8 cellular contexts compared by ENCODE assay signal in genomic region chr5:75051217-75051751, GRCh38. TPM values are rescaled to one million over a fixed set of nuclear protein-coding genes. Genes with fewer than 3 reads are reported as not detected.
DNase-seq lines count a peak whose midpoint lies in the region; ATAC-seq, FAIRE-seq and TF ChIP-seq lines count a peak whose summit lies in the region.

No MANE protein-coding gene starts in this region.

- no peaks in the 10 kb centered on the region for H3K36me3 ChIP-seq in GM23248 (ENCODE audit: low read depth)
- H3K36me3 ChIP-seq in pancreas: no peaks in the 10 kb centered on the region
- no peaks in the 10 kb centered on the region for H3K36me3 ChIP-seq in osteoblast (ENCODE audit: insufficient read depth, low read length)

- H3K36me3 Mint-ChIP-seq in stimulated activated memory B cell treated with anti-CD40 and anti-IgM and Interleukin-4, amounts not matched to agents 10 μg/mL and 1 μg/mL and 100 μg/mL, for 72 hours: no peaks in the 10 kb centered on the region

- TF ChIP-seq CTCF in pancreas (IDR thresholded peaks at IDR 0.05): no peak
- no peak for TF ChIP-seq CTCF in osteoblast (IDR thresholded peaks at IDR 0.05; ENCODE audit: extremely low read depth, low read depth, low read length)

- H3K4me2 ChIP-seq in GM23248 (ENCODE audit: unreplicated experiment) (peak overlapping the region; percentile 94), osteoblast (ENCODE audit: insufficient read depth, low read length) (no peak overlapping the region)

- H3K4me3 ChIP-seq in GM23248 (peak overlapping the region; percentile 82), pancreas (peak overlapping the region in 2 of 4 donors; percentile 74 to 78), osteoblast (ENCODE audit: insufficient read depth, low read length) (no peak overlapping the region)

- WGBS in GM23248 (ENCODE audit: low coverage in 1 of 2, low lambda C conversion rate in 2 of 2, missing lambda C conversion rate in 2 of 2), 2 experiments: 85 to 90% methylated on average over 7 of the region's 7 CpGs
- 31 to 35% methylated on average over 7 of the region's 7 CpGs for WGBS in pancreas, 2 donors

- no peak for FAIRE-seq in pancreas (lab: Jason Lieb, UNC)

- in situ Hi-C loops in GM23248 (cut with MboI): no loop called here

- peaks cover 16% of the 10 kb centered on the region for H3K4me1 ChIP-seq in GM23248 (ENCODE audit: insufficient read depth)
- peaks cover 0 to 20% (median 15%) of the 10 kb centered on the region in 3 donors for H3K4me1 ChIP-seq in pancreas
- peaks cover 20% of the 10 kb centered on the region for H3K4me1 ChIP-seq in osteoblast (ENCODE audit: insufficient read depth, low read length)

- peaks cover 58% of the 10 kb centered on the region for H3K27me3 Mint-ChIP-seq in stimulated activated memory B cell treated with anti-CD40 and anti-IgM and Interleukin-4, amounts not matched to agents 10 μg/mL and 1 μg/mL and 100 μg/mL, for 72 hours

- no peak overlapping the region for H3K4me3 Mint-ChIP-seq in stimulated activated memory B cell treated with anti-CD40 and anti-IgM and Interleukin-4, amounts not matched to agents 10 μg/mL and 1 μg/mL and 100 μg/mL, for 72 hours

- no peaks in the 10 kb centered on the region for H4K20me1 ChIP-seq in GM23248 (ENCODE audit: insufficient read depth)
- no peaks in the 10 kb centered on the region for H4K20me1 ChIP-seq in osteoblast (ENCODE audit: insufficient read depth, low read length)

- no peak overlapping the region for H3K9ac ChIP-seq in GM23248

- no peak overlapping the region for H3K27ac ChIP-seq in GM23248
- peak overlapping the region in 3 of 4 donors; percentile 91 to 98 (median 98) for H3K27ac ChIP-seq in pancreas
- H3K27ac ChIP-seq in osteoblast (ENCODE audit: low read depth, low read length): no peak overlapping the region

- H3K9me3 ChIP-seq in GM23248 (ENCODE audit: low read depth) (no peaks in the 10 kb centered on the region), pancreas (no peaks in the 10 kb centered on the region), osteoblast (ENCODE audit: low read depth, low read length) (no peaks in the 10 kb centered on the region)

- peaks cover 13% of the 10 kb centered on the region; the same call in 1 of the 2 replicates for H3F3A ChIP-seq in GM23248 (ENCODE audit: insufficient read depth)

- H2AFZ ChIP-seq in GM23248: no peak overlapping the region
- H2AFZ ChIP-seq in osteoblast (ENCODE audit: low read length): no peak overlapping the region

- intact Hi-C loops in pancreas (cut with DNase I): no loop called here

- no peaks in the 10 kb centered on the region for H3K9me3 Mint-ChIP-seq in stimulated activated memory B cell treated with anti-CD40 and anti-IgM and Interleukin-4, amounts not matched to agents 10 μg/mL and 1 μg/mL and 100 μg/mL, for 72 hours

- H3K79me2 ChIP-seq in GM23248 (ENCODE audit: insufficient read depth): peaks cover 30% of the 10 kb centered on the region
- H3K79me2 ChIP-seq in osteoblast (ENCODE audit: insufficient read depth, low read length): no peaks in the 10 kb centered on the region

- H3K27me3 ChIP-seq in GM23248 (replicated peaks; ENCODE audit: insufficient read depth): no peaks in the 10 kb centered on the region
- H3K27me3 ChIP-seq in pancreas: no peaks in the 10 kb centered on the region
- no peaks in the 10 kb centered on the region for H3K27me3 ChIP-seq in osteoblast (ENCODE audit: insufficient read depth, low read length)

- H3K9me2 ChIP-seq in GM23248 (ENCODE audit: insufficient read depth): no peaks in the 10 kb centered on the region

- peak; percentile 17 for DNase-seq in GM23248
- DNase-seq in activated CD4-positive, alpha-beta T cell treated with anti-CD3 and anti-CD28 coated beads for 4 hours: peak; percentile 35 to 41
- DNase-seq in effector CD8-positive, alpha-beta T cell (lab: John Stamatoyannopoulos, UW): peak; percentile 4
- peak in 5 of 6 donors; percentile 28 to 57 (median 47) for DNase-seq in pancreas
- no peak for DNase-seq in SHP77 treated with DMSO at 0.1 percent for 48 hours (lab: John Stamatoyannopoulos, UW)
- DNase-seq in osteoblast (ENCODE audit: insufficient read length, low spot score, missing footprints): no peak

- H3K4me1 Mint-ChIP-seq in stimulated activated memory B cell treated with anti-CD40 and anti-IgM and Interleukin-4, amounts not matched to agents 10 μg/mL and 1 μg/mL and 100 μg/mL, for 72 hours: peaks cover 19% of the 10 kb centered on the region

- ATAC-seq in pancreas (peak in 3 of 4 donors; percentile 2 to 10 (median 3)), HG02973 (IDR thresholded peaks at IDR 0.05; ENCODE audit: unreplicated experiment) (no peak)
- ATAC-seq in stimulated activated memory B cell treated with anti-CD40 and anti-IgM and Interleukin-4, amounts not matched to agents 10 μg/mL and 1 μg/mL and 100 μg/mL, for 72 hours: no peak

- no peak overlapping the region for H3K27ac Mint-ChIP-seq in stimulated activated memory B cell treated with anti-CD40 and anti-IgM and Interleukin-4, amounts not matched to agents 10 μg/mL and 1 μg/mL and 100 μg/mL, for 72 hours

RNA-seq across cellular contexts. Expression of gene GCNT4, which starts 1.1 kb away (rescaled TPM):
- total RNA-seq in GM23248 (2014; rRNA removed; shearing (Covaris generic)): 1.4 and 2.8 TPM in 2 replicates
- polyA plus RNA-seq in GM23248 (2016; fragmentation: Nextera tagmentation; extraction: Ambion mirVana): 1.7 and 1.8 TPM in 2 replicates
- 1 to 10 TPM; 1.5 to 6.4 (median 2.8) TPM for total RNA-seq in pancreas
- 1 to 10 TPM; 1.7 to 3.2 TPM for polyA plus RNA-seq in pancreas
- 2.5 and 2.7 TPM in 2 replicates for total RNA-seq in osteoblast

Comparison
In these comparisons a context has a peak if more than half of its experiments do, and no peak if none do; other contexts are left out.
1. DNase-seq: peak in GM23248 (single experiment), activated CD4-positive, alpha-beta T cell treated with anti-CD3 and anti-CD28 coated beads for 4 hours (2 of 2), effector CD8-positive, alpha-beta T cell (single experiment) and pancreas (5 of 6); none in SHP77 treated with DMSO at 0.1 percent for 48 hours (single experiment) and osteoblast (single experiment).
2. H3K27ac ChIP-seq: peak in pancreas (3 of 4); none in GM23248 (single experiment) and osteoblast (single experiment).
3. ATAC-seq: peak in pancreas (3 of 4); none in HG02973 (single experiment) and stimulated activated memory B cell treated with anti-CD40 and anti-IgM and Interleukin-4, amounts not matched to agents 10 μg/mL and 1 μg/mL and 100 μg/mL, for 72 hours (single experiment).